In the genomic region with DNA sequence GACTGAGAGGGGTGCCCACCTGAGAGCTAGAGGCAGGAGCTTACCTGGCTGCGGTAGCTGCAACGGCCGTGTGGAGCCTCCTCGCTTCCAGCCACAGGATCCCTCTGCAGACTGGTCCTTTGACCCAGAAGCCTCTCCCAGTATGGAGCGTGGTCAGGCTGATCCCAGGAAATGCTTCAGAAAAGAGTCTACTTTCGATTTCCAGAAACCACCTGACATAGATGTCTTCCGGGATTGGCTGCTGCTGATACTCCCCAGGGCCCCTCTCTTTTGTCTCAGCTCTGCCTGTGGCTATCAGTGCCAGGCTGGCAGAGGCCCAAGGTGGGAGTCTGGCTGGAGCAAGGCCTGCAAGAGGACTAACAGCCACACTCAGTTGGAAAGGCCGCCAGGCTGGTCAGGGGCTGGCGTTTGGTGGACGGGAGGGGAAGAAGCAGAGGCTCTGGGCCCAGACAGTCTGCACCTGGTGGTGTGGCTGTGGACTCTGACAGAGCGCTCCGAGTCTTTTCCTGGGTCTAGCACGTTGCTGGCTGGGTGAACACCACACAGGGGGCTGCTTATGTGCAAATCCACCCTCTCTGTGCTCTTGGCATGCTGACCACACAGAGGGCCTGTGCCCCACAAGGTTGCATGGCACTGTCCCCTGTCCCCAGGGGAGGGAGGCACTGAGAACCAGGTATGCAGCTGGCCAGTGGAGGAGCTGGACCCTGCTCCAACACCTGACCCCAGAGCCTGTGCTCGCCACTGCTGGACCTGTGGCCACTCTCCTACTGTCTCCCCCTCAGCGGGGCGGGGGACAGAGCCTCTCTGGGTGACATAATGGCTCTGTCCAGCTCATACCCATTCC, we compare ENCODE assay signal across 8 cellular contexts. TPM values are rescaled to one million over a fixed set of nuclear protein-coding genes. Genes with fewer than 3 reads are reported as not detected.
DNase-seq lines count a peak whose midpoint lies in the region; ATAC-seq and TF ChIP-seq lines count a peak whose summit lies in the region.

A gene with protein sequence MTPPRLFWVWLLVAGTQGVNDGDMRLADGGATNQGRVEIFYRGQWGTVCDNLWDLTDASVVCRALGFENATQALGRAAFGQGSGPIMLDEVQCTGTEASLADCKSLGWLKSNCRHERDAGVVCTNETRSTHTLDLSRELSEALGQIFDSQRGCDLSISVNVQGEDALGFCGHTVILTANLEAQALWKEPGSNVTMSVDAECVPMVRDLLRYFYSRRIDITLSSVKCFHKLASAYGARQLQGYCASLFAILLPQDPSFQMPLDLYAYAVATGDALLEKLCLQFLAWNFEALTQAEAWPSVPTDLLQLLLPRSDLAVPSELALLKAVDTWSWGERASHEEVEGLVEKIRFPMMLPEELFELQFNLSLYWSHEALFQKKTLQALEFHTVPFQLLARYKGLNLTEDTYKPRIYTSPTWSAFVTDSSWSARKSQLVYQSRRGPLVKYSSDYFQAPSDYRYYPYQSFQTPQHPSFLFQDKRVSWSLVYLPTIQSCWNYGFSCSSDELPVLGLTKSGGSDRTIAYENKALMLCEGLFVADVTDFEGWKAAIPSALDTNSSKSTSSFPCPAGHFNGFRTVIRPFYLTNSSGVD (minus strand): TSS at position 144 of the 844 bp plus-strand sequence. CDS start 2,732 bp downstream, outside the sequence.

- H3K27me3 Mint-ChIP-seq in activated naive CD8-positive, alpha-beta T cell treated with anti-CD3 and anti-CD28 coated beads, Interleukin-2, amount 10 ng/mL, durations not matched to agents 7 days and 5 days: no peaks in the 10 kb centered on the region

- H3K27ac Mint-ChIP-seq in activated naive CD8-positive, alpha-beta T cell treated with anti-CD3 and anti-CD28 coated beads, Interleukin-2, amount 10 ng/mL, durations not matched to agents 7 days and 5 days: peak within 1 kb of the TSS; percentile 95

- H3K4me1 ChIP-seq in gastroesophageal sphincter: peaks cover 0 to 56% (median 43%) of the 10 kb centered on the region in 3 donors

- H3K9me3 Mint-ChIP-seq in activated naive CD8-positive, alpha-beta T cell treated with anti-CD3 and anti-CD28 coated beads, Interleukin-2, amount 10 ng/mL, durations not matched to agents 7 days and 5 days: no peaks in the 10 kb centered on the region

- no peaks in the 10 kb centered on the region for H3K27me3 ChIP-seq in gastroesophageal sphincter

- ATAC-seq in activated naive CD8-positive, alpha-beta T cell treated with anti-CD3 and anti-CD28 coated beads, Interleukin-2, amount 10 ng/mL, durations not matched to agents 7 days and 5 days (ENCODE audit: low read depth): peak; percentile 89
- ATAC-seq in gastroesophageal sphincter (peak; percentile 81), GM18502 (IDR thresholded peaks at IDR 0.05; ENCODE audit: poor library complexity, unreplicated experiment) (no peak)

- TF ChIP-seq CTCF in gastroesophageal sphincter (IDR thresholded peaks at IDR 0.05): no peak

- no peak for TF ChIP-seq EP300 in gastroesophageal sphincter (IDR thresholded peaks at IDR 0.05)

- H3K9me3 ChIP-seq in gastroesophageal sphincter: no peaks in the 10 kb centered on the region

- TF ChIP-seq POLR2A in gastroesophageal sphincter (IDR thresholded peaks at IDR 0.05): no peak

- peak within 1 kb of the TSS; percentile 85 for H3K4me3 Mint-ChIP-seq in activated naive CD8-positive, alpha-beta T cell treated with anti-CD3 and anti-CD28 coated beads, Interleukin-2, amount 10 ng/mL, durations not matched to agents 7 days and 5 days

- POLR2A ChIA-PET in activated naive CD8-positive, alpha-beta T cell treated with anti-CD3 and anti-CD28 coated beads, Interleukin-2, amount 10 ng/mL, durations not matched to agents 7 days and 5 days (lab: Charles Lee): interaction anchor here (0.9 to 2.1 kb wide), 3 partner anchors 9 to 30 kb away, joined by 3 to 7 read pairs (median 5); a partner anchor contains a TSS

- peaks cover 7% of the 10 kb centered on the region for H3K36me3 Mint-ChIP-seq in activated naive CD8-positive, alpha-beta T cell treated with anti-CD3 and anti-CD28 coated beads, Interleukin-2, amount 10 ng/mL, durations not matched to agents 7 days and 5 days

- H3K27ac ChIP-seq in gastroesophageal sphincter: peak within 1 kb of the TSS in 3 of 4 donors; percentile 53 to 76 (median 60)

- WGBS in gastroesophageal sphincter (ENCODE audit: low coverage in 1 of 2), 2 donors: 20 to 38% methylated on average over 8 to 10 of the region's 16 CpGs

- H3K4me1 Mint-ChIP-seq in activated naive CD8-positive, alpha-beta T cell treated with anti-CD3 and anti-CD28 coated beads, Interleukin-2, amount 10 ng/mL, durations not matched to agents 7 days and 5 days: peaks cover 14% of the 10 kb centered on the region

- DNase-seq in activated CD8-positive, alpha-beta memory T cell treated with anti-CD3 and anti-CD28 coated beads for 24 hours: peak; percentile 64
- DNase-seq in activated CD8-positive, alpha-beta memory T cell treated with anti-CD3 and anti-CD28 coated beads, Interleukin-2, amount 50 U/mL, for 4 hours: no peak
- DNase-seq in NCI-H526 (lab: John Stamatoyannopoulos, UW) (peak; percentile 88 to 95), nucleus accumbens (lab: John Stamatoyannopoulos, UW) (peak in 53 of 56 donors; percentile 40 to 88 (median 75)), activated gamma-delta T cell treated with Interleukin-2 at 50 U/mL for 16 hours (no peak)
- peak; percentile 66 for DNase-seq in activated naive CD8-positive, alpha-beta T cell treated with anti-CD3 and anti-CD28 coated beads, Interleukin-2, amount 10 ng/mL, durations not matched to agents 7 days and 5 days

- no peaks in the 10 kb centered on the region for H3K36me3 ChIP-seq in gastroesophageal sphincter

- peak within 1 kb of the TSS; percentile 22 to 42 for H3K4me3 ChIP-seq in gastroesophageal sphincter

RNA-seq across cellular contexts. Expression of the gene that starts here (rescaled TPM):
- total RNA-seq in activated naive CD8-positive, alpha-beta T cell treated with anti-CD3 and anti-CD28 coated beads, Interleukin-2, amount 10 ng/mL, durations not matched to agents 7 days and 5 days: 100 to 1,000 TPM; 193 to 222 TPM
- 100 to 1,000 TPM; 101 to 260 (median 166) TPM for total RNA-seq in gastroesophageal sphincter

Comparison
In these comparisons a context has a peak if more than half of its experiments do, and no peak if none do; other contexts are left out.
1. DNase-seq: peak in activated CD8-positive, alpha-beta memory T cell treated with anti-CD3 and anti-CD28 coated beads for 24 hours (single experiment), NCI-H526 (2 of 2), activated naive CD8-positive, alpha-beta T cell treated with anti-CD3 and anti-CD28 coated beads, Interleukin-2, amount 10 ng/mL, durations not matched to agents 7 days and 5 days (single experiment) and nucleus accumbens (53 of 56); none in activated CD8-positive, alpha-beta memory T cell treated with anti-CD3 and anti-CD28 coated beads, Interleukin-2, amount 50 U/mL, for 4 hours (single experiment) and activated gamma-delta T cell treated with Interleukin-2 at 50 U/mL for 16 hours (single experiment).